In the genomic region with DNA sequence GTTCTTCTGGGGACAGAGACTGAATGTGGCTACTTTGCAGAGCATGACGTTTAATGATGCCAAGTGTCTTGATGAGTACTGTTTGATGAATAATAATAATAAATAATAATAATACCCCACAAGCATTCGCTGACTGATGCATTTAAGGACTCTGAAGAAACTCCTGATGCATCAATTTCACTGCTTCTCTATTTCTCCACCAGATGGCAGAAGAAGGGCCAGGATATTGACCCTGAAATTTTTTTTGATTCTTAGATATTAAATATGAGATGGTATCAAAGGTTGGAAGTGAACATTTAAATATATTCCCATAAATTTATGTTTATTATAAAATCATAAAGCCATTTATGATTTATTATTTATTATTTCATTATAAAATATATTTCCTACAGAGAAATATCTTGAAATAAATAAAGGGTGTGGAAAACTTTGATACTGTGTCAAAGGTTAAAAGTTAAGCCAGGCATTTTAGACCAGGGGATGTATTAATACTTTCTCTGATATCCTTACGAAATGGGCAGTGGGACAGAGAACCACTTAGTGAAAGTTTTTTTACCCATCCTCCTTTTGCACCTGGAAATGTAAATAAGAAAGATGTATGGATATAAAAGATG, we compare ENCODE assay signal across 8 cellular contexts.
DNase-seq lines count a peak whose midpoint lies in the region; ATAC-seq and TF ChIP-seq lines count a peak whose summit lies in the region.

No MANE protein-coding gene starts in this region.

- H2AFZ ChIP-seq in smooth muscle cell (ENCODE audit: low read depth): no peak overlapping the region

- peaks cover 52% of the 10 kb centered on the region for H3K27me3 Mint-ChIP-seq in activated T-helper 17 cell treated with anti-CD3 and anti-CD28 coated beads, Interleukin-2, amount 50 U/mL, for 72 hours

- no peak for ATAC-seq in activated T-helper 17 cell treated with anti-CD3 and anti-CD28 coated beads, Interleukin-2, amount 50 U/mL, for 72 hours (replicated peaks)
- no peak for ATAC-seq in GM19324 (IDR thresholded peaks at IDR 0.05; ENCODE audit: low FRiP score, unreplicated experiment)

- H3K4me2 ChIP-seq in smooth muscle cell: no peak overlapping the region

- H3K27me3 ChIP-seq in smooth muscle cell (ENCODE audit: low read depth) (no peaks in the 10 kb centered on the region), WERI-Rb-1 (ENCODE audit: insufficient read depth, low read depth, severe bottlenecking) (no peaks in the 10 kb centered on the region)

- no peaks in the 10 kb centered on the region for H3K9me3 Mint-ChIP-seq in activated T-helper 17 cell treated with anti-CD3 and anti-CD28 coated beads, Interleukin-2, amount 50 U/mL, for 72 hours

- H3K27ac Mint-ChIP-seq in activated T-helper 17 cell treated with anti-CD3 and anti-CD28 coated beads, Interleukin-2, amount 50 U/mL, for 72 hours: no peak overlapping the region

- no peaks in the 10 kb centered on the region for H4K20me1 ChIP-seq in smooth muscle cell (ENCODE audit: low read depth)

- H3K4me1 Mint-ChIP-seq in activated T-helper 17 cell treated with anti-CD3 and anti-CD28 coated beads, Interleukin-2, amount 50 U/mL, for 72 hours: no peaks in the 10 kb centered on the region

- peak; percentile 69 for TF ChIP-seq CTCF in AG09309 (IDR thresholded peaks at IDR 0.05; ENCODE audit: control insufficient read depth, insufficient read depth, low read depth, low read length, missing control alignments)
- TF ChIP-seq CTCF in GM12875 (IDR thresholded peaks at IDR 0.05; ENCODE audit: borderline replicate concordance, insufficient read depth, low read depth, low read length): peak; percentile 36; the same call in 1 of the 2 replicates
- TF ChIP-seq CTCF in fibroblast of the aortic adventitia (IDR thresholded peaks at IDR 0.05; ENCODE audit: insufficient read depth, low read length): peak; percentile 84
- peak; percentile 90 for TF ChIP-seq CTCF in smooth muscle cell (IDR thresholded peaks at IDR 0.05; ENCODE audit: borderline replicate concordance, insufficient read depth, poor library complexity, severe bottlenecking)
- no peak for TF ChIP-seq CTCF in WERI-Rb-1 (IDR thresholded peaks at IDR 0.05; ENCODE audit: low read depth, low read length)

- H3K9ac ChIP-seq in smooth muscle cell (ENCODE audit: low read depth): peak overlapping the region; percentile 89

- no peaks in the 10 kb centered on the region for H3K79me2 ChIP-seq in smooth muscle cell (ENCODE audit: low read depth)

- H3K9me3 ChIP-seq in smooth muscle cell (replicated peaks; ENCODE audit: low read depth): no peaks in the 10 kb centered on the region
- H3K9me3 ChIP-seq in WERI-Rb-1 (ENCODE audit: severe bottlenecking): no peaks in the 10 kb centered on the region

- no peak for DNase-seq in AG09309 (ENCODE audit: low read depth)
- DNase-seq in RKO (ENCODE audit: low spot score): peak; percentile 43
- peak; percentile 68 for DNase-seq in fibroblast of the aortic adventitia (ENCODE audit: low read depth)
- DNase-seq in smooth muscle cell (lab: John Stamatoyannopoulos, UW; ENCODE audit: unreplicated experiment): no peak
- DNase-seq in WERI-Rb-1: no peak

- peaks cover 31% of the 10 kb centered on the region for H3K4me1 ChIP-seq in smooth muscle cell (ENCODE audit: low read depth)

- H3F3A ChIP-seq in smooth muscle cell (ENCODE audit: low read depth): peaks cover 6% of the 10 kb centered on the region

- no peak overlapping the region for H3K4me3 Mint-ChIP-seq in activated T-helper 17 cell treated with anti-CD3 and anti-CD28 coated beads, Interleukin-2, amount 50 U/mL, for 72 hours

- H3K36me3 ChIP-seq in smooth muscle cell (ENCODE audit: low read depth) (no peaks in the 10 kb centered on the region), WERI-Rb-1 (no peaks in the 10 kb centered on the region)

- 41% methylated on average over 3 of the region's 3 CpGs for WGBS in smooth muscle cell (ENCODE audit: low lambda C conversion rate)

- no peaks in the 10 kb centered on the region for H3K36me3 Mint-ChIP-seq in activated T-helper 17 cell treated with anti-CD3 and anti-CD28 coated beads, Interleukin-2, amount 50 U/mL, for 72 hours (ENCODE audit: low read depth)

- H3K27ac ChIP-seq in smooth muscle cell (ENCODE audit: low read depth): peak overlapping the region; percentile 97
- no peak overlapping the region for H3K27ac ChIP-seq in WERI-Rb-1

- H3K4me3 ChIP-seq in AG09309 (ENCODE audit: control insufficient read depth, low read depth, low read length): no peak overlapping the region
- no peak overlapping the region for H3K4me3 ChIP-seq in GM12875 (ENCODE audit: low read depth, low read length)
- no peak overlapping the region for H3K4me3 ChIP-seq in fibroblast of the aortic adventitia (ENCODE audit: low read depth, low read length)
- no peak overlapping the region for H3K4me3 ChIP-seq in smooth muscle cell
- no peak overlapping the region for H3K4me3 ChIP-seq in WERI-Rb-1 (ENCODE audit: low read depth, low read length)

Comparison
In these comparisons a context has a peak if more than half of its experiments do, and no peak if none do; other contexts are left out.
1. DNase-seq: peak in RKO (single experiment) and fibroblast of the aortic adventitia (single experiment); none in AG09309 (single experiment), smooth muscle cell (single experiment) and WERI-Rb-1 (single experiment).